In the genomic region with DNA sequence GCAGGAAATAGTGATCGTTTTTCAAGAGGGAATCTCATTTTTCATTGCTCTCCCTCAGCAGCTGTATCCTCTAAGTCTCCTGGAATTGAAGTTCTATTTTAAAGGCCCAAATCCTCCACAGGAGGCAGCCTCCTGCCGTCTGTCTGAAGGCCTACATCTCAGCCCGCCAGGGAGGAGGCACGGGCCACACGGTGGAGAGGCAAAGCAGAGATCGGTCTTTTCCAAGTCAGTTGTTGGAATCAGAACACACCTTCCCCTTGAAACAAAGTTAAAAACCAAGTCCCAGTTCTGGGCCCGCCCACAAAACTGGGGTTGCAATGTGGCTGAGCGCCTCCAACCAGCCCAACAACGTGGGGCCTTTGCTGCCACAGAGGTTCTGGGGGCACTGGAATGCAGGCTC, we compare ENCODE assay signal across 1 cellular context.
TF ChIP-seq lines count a peak whose summit lies in the region.

No MANE protein-coding gene starts in this region.

TF ChIP-seq in WTC11, 78 proteins besides CTCF, POLR2A, EP300 and RAD21 (continued from another document):
- TF ChIP-seq, protein P1, sequence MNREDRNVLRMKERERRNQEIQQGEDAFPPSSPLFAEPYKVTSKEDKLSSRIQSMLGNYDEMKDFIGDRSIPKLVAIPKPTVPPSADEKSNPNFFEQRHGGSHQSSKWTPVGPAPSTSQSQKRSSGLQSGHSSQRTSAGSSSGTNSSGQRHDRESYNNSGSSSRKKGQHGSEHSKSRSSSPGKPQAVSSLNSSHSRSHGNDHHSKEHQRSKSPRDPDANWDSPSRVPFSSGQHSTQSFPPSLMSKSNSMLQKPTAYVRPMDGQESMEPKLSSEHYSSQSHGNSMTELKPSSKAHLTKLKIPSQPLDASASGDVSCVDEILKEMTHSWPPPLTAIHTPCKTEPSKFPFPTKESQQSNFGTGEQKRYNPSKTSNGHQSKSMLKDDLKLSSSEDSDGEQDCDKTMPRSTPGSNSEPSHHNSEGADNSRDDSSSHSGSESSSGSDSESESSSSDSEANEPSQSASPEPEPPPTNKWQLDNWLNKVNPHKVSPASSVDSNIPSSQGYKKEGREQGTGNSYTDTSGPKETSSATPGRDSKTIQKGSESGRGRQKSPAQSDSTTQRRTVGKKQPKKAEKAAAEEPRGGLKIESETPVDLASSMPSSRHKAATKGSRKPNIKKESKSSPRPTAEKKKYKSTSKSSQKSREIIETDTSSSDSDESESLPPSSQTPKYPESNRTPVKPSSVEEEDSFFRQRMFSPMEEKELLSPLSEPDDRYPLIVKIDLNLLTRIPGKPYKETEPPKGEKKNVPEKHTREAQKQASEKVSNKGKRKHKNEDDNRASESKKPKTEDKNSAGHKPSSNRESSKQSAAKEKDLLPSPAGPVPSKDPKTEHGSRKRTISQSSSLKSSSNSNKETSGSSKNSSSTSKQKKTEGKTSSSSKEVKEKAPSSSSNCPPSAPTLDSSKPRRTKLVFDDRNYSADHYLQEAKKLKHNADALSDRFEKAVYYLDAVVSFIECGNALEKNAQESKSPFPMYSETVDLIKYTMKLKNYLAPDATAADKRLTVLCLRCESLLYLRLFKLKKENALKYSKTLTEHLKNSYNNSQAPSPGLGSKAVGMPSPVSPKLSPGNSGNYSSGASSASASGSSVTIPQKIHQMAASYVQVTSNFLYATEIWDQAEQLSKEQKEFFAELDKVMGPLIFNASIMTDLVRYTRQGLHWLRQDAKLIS (CRISPR knock-in tag; IDR thresholded peaks at IDR 0.05; ENCODE audit: borderline replicate concordance) = no peak
- TF ChIP-seq NFYB (CRISPR knock-in tag; conservative IDR thresholded peaks at IDR 0.05; ENCODE audit: low read depth) = no peak
- no peak for TF ChIP-seq NFE2L1 (CRISPR knock-in tag; IDR thresholded peaks at IDR 0.05)
- no peak for TF ChIP-seq MAX (CRISPR knock-in tag; IDR thresholded peaks at IDR 0.05)
- no peak for TF ChIP-seq ELF4 (CRISPR knock-in tag; IDR thresholded peaks at IDR 0.05; ENCODE audit: low read depth)
- TF ChIP-seq, protein P2, sequence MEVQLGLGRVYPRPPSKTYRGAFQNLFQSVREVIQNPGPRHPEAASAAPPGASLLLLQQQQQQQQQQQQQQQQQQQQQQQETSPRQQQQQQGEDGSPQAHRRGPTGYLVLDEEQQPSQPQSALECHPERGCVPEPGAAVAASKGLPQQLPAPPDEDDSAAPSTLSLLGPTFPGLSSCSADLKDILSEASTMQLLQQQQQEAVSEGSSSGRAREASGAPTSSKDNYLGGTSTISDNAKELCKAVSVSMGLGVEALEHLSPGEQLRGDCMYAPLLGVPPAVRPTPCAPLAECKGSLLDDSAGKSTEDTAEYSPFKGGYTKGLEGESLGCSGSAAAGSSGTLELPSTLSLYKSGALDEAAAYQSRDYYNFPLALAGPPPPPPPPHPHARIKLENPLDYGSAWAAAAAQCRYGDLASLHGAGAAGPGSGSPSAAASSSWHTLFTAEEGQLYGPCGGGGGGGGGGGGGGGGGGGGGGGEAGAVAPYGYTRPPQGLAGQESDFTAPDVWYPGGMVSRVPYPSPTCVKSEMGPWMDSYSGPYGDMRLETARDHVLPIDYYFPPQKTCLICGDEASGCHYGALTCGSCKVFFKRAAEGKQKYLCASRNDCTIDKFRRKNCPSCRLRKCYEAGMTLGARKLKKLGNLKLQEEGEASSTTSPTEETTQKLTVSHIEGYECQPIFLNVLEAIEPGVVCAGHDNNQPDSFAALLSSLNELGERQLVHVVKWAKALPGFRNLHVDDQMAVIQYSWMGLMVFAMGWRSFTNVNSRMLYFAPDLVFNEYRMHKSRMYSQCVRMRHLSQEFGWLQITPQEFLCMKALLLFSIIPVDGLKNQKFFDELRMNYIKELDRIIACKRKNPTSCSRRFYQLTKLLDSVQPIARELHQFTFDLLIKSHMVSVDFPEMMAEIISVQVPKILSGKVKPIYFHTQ (CRISPR knock-in tag; IDR thresholded peaks at IDR 0.05) = no peak
- no peak for TF ChIP-seq EMX1 (CRISPR knock-in tag; IDR thresholded peaks at IDR 0.05)
- no peak for TF ChIP-seq ZNF416 (CRISPR knock-in tag; IDR thresholded peaks at IDR 0.05)
